Comparison of ENCODE assay signal across 1 cellular context in the genomic region with DNA sequence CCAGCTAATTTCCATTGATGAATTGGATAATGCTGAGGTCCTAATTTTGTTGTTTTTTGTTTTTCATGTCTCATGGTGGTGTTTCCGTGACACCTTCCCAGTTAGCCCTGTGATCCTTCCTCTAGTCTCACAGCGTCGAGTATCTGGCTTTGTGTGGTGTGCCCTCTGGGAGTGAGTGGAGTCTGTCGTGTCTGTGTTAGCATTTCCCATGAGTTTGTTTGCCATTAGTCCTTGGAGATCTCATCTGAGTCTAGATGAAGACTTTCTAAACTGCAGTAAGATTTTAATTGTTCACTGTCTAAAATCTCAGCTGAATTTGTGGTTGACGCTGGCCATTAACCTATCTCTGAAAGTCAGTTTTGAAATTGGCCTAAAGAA.
TF ChIP-seq lines count a peak whose summit lies in the region.

No MANE protein-coding gene starts in this region.

TF ChIP-seq in GM23338, 12 proteins besides CTCF, POLR2A, EP300 and RAD21:
- TF ChIP-seq, protein P1, sequence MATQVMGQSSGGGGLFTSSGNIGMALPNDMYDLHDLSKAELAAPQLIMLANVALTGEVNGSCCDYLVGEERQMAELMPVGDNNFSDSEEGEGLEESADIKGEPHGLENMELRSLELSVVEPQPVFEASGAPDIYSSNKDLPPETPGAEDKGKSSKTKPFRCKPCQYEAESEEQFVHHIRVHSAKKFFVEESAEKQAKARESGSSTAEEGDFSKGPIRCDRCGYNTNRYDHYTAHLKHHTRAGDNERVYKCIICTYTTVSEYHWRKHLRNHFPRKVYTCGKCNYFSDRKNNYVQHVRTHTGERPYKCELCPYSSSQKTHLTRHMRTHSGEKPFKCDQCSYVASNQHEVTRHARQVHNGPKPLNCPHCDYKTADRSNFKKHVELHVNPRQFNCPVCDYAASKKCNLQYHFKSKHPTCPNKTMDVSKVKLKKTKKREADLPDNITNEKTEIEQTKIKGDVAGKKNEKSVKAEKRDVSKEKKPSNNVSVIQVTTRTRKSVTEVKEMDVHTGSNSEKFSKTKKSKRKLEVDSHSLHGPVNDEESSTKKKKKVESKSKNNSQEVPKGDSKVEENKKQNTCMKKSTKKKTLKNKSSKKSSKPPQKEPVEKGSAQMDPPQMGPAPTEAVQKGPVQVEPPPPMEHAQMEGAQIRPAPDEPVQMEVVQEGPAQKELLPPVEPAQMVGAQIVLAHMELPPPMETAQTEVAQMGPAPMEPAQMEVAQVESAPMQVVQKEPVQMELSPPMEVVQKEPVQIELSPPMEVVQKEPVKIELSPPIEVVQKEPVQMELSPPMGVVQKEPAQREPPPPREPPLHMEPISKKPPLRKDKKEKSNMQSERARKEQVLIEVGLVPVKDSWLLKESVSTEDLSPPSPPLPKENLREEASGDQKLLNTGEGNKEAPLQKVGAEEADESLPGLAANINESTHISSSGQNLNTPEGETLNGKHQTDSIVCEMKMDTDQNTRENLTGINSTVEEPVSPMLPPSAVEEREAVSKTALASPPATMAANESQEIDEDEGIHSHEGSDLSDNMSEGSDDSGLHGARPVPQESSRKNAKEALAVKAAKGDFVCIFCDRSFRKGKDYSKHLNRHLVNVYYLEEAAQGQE (IDR thresholded peaks at IDR 0.05; ENCODE audit: unreplicated experiment), result no peak
- TF ChIP-seq EZH2phosphoT487 (IDR thresholded peaks at IDR 0.05; ENCODE audit: unreplicated experiment) (no peak), STAT1 (IDR thresholded peaks at IDR 0.05; ENCODE audit: unreplicated experiment) (no peak), ZNF114 (CRISPR knock-in tag; IDR thresholded peaks at IDR 0.05) (no peak), JUNB (IDR thresholded peaks at IDR 0.05; ENCODE audit: unreplicated experiment) (no peak), CREB1 (CRISPR knock-in tag; IDR thresholded peaks at IDR 0.05; ENCODE audit: low read depth) (no peak), NANOG (IDR thresholded peaks at IDR 0.05; ENCODE audit: borderline replicate concordance) (no peak), POLR2AphosphoS5 (IDR thresholded peaks at IDR 0.05; ENCODE audit: low read depth) (no peak), EZH2 (IDR thresholded peaks at IDR 0.05; ENCODE audit: low read depth, unreplicated experiment) (no peak), ZNF331 (CRISPR knock-in tag; IDR thresholded peaks at IDR 0.05; ENCODE audit: low read depth) (no peak)
- TF ChIP-seq, protein P2, sequence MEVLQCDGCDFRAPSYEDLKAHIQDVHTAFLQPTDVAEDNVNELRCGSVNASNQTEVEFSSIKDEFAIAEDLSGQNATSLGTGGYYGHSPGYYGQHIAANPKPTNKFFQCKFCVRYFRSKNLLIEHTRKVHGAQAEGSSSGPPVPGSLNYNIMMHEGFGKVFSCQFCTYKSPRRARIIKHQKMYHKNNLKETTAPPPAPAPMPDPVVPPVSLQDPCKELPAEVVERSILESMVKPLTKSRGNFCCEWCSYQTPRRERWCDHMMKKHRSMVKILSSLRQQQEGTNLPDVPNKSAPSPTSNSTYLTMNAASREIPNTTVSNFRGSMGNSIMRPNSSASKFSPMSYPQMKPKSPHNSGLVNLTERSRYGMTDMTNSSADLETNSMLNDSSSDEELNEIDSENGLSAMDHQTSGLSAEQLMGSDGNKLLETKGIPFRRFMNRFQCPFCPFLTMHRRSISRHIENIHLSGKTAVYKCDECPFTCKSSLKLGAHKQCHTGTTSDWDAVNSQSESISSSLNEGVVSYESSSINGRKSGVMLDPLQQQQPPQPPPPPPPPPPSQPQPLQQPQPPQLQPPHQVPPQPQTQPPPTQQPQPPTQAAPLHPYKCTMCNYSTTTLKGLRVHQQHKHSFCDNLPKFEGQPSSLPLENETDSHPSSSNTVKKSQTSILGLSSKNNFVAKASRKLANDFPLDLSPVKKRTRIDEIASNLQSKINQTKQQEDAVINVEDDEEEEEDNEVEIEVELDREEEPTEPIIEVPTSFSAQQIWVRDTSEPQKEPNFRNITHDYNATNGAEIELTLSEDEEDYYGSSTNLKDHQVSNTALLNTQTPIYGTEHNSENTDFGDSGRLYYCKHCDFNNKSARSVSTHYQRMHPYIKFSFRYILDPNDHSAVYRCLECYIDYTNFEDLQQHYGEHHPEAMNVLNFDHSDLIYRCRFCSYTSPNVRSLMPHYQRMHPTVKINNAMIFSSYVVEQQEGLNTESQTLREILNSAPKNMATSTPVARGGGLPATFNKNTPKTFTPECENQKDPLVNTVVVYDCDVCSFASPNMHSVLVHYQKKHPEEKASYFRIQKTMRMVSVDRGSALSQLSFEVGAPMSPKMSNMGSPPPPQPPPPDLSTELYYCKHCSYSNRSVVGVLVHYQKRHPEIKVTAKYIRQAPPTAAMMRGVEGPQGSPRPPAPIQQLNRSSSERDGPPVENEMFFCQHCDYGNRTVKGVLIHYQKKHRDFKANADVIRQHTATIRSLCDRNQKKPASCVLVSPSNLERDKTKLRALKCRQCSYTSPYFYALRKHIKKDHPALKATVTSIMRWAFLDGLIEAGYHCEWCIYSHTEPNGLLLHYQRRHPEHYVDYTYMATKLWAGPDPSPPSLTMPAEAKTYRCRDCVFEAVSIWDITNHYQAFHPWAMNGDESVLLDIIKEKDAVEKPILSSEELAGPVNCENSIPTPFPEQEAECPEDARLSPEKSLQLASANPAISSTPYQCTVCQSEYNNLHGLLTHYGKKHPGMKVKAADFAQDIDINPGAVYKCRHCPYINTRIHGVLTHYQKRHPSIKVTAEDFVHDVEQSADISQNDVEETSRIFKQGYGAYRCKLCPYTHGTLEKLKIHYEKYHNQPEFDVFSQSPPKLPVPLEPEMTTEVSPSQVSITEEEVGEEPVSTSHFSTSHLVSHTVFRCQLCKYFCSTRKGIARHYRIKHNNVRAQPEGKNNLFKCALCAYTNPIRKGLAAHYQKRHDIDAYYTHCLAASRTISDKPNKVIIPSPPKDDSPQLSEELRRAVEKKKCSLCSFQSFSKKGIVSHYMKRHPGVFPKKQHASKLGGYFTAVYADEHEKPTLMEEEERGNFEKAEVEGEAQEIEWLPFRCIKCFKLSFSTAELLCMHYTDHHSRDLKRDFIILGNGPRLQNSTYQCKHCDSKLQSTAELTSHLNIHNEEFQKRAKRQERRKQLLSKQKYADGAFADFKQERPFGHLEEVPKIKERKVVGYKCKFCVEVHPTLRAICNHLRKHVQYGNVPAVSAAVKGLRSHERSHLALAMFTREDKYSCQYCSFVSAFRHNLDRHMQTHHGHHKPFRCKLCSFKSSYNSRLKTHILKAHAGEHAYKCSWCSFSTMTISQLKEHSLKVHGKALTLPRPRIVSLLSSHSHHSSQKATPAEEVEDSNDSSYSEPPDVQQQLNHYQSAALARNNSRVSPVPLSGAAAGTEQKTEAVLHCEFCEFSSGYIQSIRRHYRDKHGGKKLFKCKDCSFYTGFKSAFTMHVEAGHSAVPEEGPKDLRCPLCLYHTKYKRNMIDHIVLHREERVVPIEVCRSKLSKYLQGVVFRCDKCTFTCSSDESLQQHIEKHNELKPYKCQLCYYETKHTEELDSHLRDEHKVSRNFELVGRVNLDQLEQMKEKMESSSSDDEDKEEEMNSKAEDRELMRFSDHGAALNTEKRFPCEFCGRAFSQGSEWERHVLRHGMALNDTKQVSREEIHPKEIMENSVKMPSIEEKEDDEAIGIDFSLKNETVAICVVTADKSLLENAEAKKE (CRISPR knock-in tag; IDR thresholded peaks at IDR 0.05), result no peak
- TF ChIP-seq, protein P3, sequence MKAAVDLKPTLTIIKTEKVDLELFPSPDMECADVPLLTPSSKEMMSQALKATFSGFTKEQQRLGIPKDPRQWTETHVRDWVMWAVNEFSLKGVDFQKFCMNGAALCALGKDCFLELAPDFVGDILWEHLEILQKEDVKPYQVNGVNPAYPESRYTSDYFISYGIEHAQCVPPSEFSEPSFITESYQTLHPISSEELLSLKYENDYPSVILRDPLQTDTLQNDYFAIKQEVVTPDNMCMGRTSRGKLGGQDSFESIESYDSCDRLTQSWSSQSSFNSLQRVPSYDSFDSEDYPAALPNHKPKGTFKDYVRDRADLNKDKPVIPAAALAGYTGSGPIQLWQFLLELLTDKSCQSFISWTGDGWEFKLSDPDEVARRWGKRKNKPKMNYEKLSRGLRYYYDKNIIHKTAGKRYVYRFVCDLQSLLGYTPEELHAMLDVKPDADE (IDR thresholded peaks at IDR 0.05), result no peak
